1 cellular context compared by ENCODE assay signal in the genomic region with DNA sequence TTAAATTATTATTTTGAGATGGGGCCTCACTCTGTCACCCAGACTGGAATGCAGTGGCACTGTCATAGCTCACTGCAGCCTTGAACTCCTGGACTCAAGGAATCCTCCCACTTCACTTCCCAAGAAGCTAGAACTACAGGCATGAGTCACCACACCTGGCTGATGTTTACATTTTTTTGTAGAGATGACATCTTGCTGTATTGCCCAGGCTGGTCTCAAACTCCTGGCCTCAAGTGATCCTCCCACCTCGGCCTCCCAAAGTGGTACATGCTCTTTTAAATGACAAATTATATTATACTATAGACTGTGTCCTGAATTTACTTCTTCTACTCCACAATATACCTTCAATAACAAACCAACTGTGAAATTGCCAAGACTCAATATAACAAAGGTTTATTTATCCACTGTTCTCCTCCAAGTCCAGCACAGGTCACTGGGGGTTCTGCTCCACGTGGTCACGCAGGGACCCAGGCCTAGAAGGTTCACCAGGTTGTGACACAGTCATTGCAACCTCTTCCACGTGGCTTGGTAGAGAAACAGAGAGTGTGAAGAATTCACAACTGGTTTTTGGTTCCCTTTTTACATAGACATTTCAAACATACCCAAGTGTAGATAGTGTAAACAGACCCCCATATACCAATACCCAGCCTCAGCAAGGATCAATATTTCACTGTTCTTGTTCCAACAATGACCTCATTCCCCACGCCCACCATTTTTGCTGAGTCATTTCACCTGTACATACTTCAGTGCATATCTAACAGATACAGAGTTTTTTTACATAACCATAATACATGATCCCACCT.
TF ChIP-seq lines count a peak whose summit lies in the region.
"Not testable (repeated sequence)": the region's sequence is repeated elsewhere in the genome, so short reads cannot be mapped to it uniquely, and the experiment has no call there.

No MANE protein-coding gene starts in this region.

TF ChIP-seq in HepG2, 621 proteins besides CTCF, POLR2A, EP300 and RAD21 (continues in another document):
- TF ChIP-seq, protein P1, sequence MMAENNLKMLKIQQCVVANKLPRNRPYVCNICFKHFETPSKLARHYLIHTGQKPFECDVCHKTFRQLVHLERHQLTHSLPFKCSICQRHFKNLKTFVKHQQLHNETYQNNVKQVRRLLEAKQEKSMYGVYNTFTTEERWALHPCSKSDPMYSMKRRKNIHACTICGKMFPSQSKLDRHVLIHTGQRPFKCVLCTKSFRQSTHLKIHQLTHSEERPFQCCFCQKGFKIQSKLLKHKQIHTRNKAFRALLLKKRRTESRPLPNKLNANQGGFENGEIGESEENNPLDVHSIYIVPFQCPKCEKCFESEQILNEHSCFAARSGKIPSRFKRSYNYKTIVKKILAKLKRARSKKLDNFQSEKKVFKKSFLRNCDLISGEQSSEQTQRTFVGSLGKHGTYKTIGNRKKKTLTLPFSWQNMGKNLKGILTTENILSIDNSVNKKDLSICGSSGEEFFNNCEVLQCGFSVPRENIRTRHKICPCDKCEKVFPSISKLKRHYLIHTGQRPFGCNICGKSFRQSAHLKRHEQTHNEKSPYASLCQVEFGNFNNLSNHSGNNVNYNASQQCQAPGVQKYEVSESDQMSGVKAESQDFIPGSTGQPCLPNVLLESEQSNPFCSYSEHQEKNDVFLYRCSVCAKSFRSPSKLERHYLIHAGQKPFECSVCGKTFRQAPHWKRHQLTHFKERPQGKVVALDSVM (CRISPR knock-in tag; IDR thresholded peaks at IDR 0.05) = peak; percentile 99
- TF ChIP-seq JUN (CRISPR knock-in tag; IDR thresholded peaks at IDR 0.05) = peak; percentile 98
- TF ChIP-seq BRCA1 (CRISPR knock-in tag; IDR thresholded peaks at IDR 0.05) = 0 out of 2 replicates have a peak, but pooled peaks have one; percentile 24
- TF ChIP-seq, protein P2, sequence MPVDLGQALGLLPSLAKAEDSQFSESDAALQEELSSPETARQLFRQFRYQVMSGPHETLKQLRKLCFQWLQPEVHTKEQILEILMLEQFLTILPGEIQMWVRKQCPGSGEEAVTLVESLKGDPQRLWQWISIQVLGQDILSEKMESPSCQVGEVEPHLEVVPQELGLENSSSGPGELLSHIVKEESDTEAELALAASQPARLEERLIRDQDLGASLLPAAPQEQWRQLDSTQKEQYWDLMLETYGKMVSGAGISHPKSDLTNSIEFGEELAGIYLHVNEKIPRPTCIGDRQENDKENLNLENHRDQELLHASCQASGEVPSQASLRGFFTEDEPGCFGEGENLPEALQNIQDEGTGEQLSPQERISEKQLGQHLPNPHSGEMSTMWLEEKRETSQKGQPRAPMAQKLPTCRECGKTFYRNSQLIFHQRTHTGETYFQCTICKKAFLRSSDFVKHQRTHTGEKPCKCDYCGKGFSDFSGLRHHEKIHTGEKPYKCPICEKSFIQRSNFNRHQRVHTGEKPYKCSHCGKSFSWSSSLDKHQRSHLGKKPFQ (CRISPR knock-in tag; IDR thresholded peaks at IDR 0.05; ENCODE audit: insufficient replicate concordance) = peak; percentile 51
- 0 out of 2 replicates have a peak, but pooled peaks have one; percentile 41 for TF ChIP-seq KDM2A (CRISPR knock-in tag; IDR thresholded peaks at IDR 0.05; ENCODE audit: borderline replicate concordance, low read depth)
- TF ChIP-seq BCL6 (CRISPR knock-in tag; IDR thresholded peaks at IDR 0.05) = peak; percentile 46; the same call in 1 of the 2 replicates
- 0 out of 2 replicates have a peak, but pooled peaks have one; percentile 38 for TF ChIP-seq TCF7 (IDR thresholded peaks at IDR 0.05; ENCODE audit: low read depth)
- peak; percentile 57; the same call in 1 of the 2 replicates for TF ChIP-seq RARA (CRISPR knock-in tag; IDR thresholded peaks at IDR 0.05)
- not testable (repeated sequence) for TF ChIP-seq FOXA1, SOX13 (IDR thresholded peaks at IDR 0.05)
- peak; percentile 50 for TF ChIP-seq FOXA1 (CRISPR knock-in tag; IDR thresholded peaks at IDR 0.05)
- TF ChIP-seq NR2F6 (IDR thresholded peaks at IDR 0.05) = peak; percentile 49; the same call in 1 of the 2 replicates
- TF ChIP-seq NR2F6 (CRISPR knock-in tag; IDR thresholded peaks at IDR 0.05) = 0 out of 2 replicates have a peak, but pooled peaks have one; percentile 31
- peak; percentile 70; the same call in 1 of the 2 replicates for TF ChIP-seq KLF6 (CRISPR knock-in tag; IDR thresholded peaks at IDR 0.05)
- TF ChIP-seq JUNB (CRISPR knock-in tag; IDR thresholded peaks at IDR 0.05; ENCODE audit: borderline replicate concordance) = peak; percentile 88
- peak; percentile 86 for TF ChIP-seq DNMT3B (CRISPR knock-in tag; conservative IDR thresholded peaks at IDR 0.05)
- peak; percentile 88 for TF ChIP-seq ZSCAN9 (CRISPR knock-in tag; IDR thresholded peaks at IDR 0.05; ENCODE audit: borderline replicate concordance)
- 0 out of 2 replicates have a peak, but pooled peaks have one; percentile 9 for TF ChIP-seq ELF3 (CRISPR knock-in tag; IDR thresholded peaks at IDR 0.05)
- peak; percentile 35; the same call in 1 of the 2 replicates for TF ChIP-seq ZNF816 (CRISPR knock-in tag; IDR thresholded peaks at IDR 0.05; ENCODE audit: borderline replicate concordance)
- TF ChIP-seq, protein P3, sequence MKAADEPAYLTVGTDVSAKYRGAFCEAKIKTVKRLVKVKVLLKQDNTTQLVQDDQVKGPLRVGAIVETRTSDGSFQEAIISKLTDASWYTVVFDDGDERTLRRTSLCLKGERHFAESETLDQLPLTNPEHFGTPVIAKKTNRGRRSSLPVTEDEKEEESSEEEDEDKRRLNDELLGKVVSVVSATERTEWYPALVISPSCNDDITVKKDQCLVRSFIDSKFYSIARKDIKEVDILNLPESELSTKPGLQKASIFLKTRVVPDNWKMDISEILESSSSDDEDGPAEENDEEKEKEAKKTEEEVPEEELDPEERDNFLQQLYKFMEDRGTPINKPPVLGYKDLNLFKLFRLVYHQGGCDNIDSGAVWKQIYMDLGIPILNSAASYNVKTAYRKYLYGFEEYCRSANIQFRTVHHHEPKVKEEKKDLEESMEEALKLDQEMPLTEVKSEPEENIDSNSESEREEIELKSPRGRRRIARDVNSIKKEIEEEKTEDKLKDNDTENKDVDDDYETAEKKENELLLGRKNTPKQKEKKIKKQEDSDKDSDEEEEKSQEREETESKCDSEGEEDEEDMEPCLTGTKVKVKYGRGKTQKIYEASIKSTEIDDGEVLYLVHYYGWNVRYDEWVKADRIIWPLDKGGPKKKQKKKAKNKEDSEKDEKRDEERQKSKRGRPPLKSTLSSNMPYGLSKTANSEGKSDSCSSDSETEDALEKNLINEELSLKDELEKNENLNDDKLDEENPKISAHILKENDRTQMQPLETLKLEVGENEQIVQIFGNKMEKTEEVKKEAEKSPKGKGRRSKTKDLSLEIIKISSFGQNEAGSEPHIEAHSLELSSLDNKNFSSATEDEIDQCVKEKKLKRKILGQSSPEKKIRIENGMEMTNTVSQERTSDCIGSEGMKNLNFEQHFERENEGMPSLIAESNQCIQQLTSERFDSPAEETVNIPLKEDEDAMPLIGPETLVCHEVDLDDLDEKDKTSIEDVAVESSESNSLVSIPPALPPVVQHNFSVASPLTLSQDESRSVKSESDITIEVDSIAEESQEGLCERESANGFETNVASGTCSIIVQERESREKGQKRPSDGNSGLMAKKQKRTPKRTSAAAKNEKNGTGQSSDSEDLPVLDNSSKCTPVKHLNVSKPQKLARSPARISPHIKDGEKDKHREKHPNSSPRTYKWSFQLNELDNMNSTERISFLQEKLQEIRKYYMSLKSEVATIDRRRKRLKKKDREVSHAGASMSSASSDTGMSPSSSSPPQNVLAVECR (CRISPR knock-in tag; IDR thresholded peaks at IDR 0.05; ENCODE audit: borderline replicate concordance) = peak; percentile 44; the same call in 1 of the 2 replicates
- TF ChIP-seq MAFG (CRISPR knock-in tag; IDR thresholded peaks at IDR 0.05) = peak; percentile 95
- TF ChIP-seq ATF7 (IDR thresholded peaks at IDR 0.05) = peak; percentile 92
- TF ChIP-seq ATF7 (CRISPR knock-in tag; IDR thresholded peaks at IDR 0.05) = peak; percentile 96
- TF ChIP-seq MAFF (IDR thresholded peaks at IDR 0.05; ENCODE audit: low read depth, low read length) = peak; percentile 96
- TF ChIP-seq, protein P4, sequence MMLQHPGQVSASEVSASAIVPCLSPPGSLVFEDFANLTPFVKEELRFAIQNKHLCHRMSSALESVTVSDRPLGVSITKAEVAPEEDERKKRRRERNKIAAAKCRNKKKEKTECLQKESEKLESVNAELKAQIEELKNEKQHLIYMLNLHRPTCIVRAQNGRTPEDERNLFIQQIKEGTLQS (CRISPR knock-in tag; IDR thresholded peaks at IDR 0.05) = peak; percentile 90
- TF ChIP-seq SOX13 (CRISPR knock-in tag; conservative IDR thresholded peaks at IDR 0.05 in 1 of 2, IDR thresholded peaks at IDR 0.05 in 1 of 2) = peak in 1 of 2 experiments; percentile 76; a peak in 2 of 4 replicates
- TF ChIP-seq ZFP82 (CRISPR knock-in tag; IDR thresholded peaks at IDR 0.05; ENCODE audit: borderline replicate concordance) = peak; percentile 61; the same call in 1 of the 2 replicates
- TF ChIP-seq, protein P5, sequence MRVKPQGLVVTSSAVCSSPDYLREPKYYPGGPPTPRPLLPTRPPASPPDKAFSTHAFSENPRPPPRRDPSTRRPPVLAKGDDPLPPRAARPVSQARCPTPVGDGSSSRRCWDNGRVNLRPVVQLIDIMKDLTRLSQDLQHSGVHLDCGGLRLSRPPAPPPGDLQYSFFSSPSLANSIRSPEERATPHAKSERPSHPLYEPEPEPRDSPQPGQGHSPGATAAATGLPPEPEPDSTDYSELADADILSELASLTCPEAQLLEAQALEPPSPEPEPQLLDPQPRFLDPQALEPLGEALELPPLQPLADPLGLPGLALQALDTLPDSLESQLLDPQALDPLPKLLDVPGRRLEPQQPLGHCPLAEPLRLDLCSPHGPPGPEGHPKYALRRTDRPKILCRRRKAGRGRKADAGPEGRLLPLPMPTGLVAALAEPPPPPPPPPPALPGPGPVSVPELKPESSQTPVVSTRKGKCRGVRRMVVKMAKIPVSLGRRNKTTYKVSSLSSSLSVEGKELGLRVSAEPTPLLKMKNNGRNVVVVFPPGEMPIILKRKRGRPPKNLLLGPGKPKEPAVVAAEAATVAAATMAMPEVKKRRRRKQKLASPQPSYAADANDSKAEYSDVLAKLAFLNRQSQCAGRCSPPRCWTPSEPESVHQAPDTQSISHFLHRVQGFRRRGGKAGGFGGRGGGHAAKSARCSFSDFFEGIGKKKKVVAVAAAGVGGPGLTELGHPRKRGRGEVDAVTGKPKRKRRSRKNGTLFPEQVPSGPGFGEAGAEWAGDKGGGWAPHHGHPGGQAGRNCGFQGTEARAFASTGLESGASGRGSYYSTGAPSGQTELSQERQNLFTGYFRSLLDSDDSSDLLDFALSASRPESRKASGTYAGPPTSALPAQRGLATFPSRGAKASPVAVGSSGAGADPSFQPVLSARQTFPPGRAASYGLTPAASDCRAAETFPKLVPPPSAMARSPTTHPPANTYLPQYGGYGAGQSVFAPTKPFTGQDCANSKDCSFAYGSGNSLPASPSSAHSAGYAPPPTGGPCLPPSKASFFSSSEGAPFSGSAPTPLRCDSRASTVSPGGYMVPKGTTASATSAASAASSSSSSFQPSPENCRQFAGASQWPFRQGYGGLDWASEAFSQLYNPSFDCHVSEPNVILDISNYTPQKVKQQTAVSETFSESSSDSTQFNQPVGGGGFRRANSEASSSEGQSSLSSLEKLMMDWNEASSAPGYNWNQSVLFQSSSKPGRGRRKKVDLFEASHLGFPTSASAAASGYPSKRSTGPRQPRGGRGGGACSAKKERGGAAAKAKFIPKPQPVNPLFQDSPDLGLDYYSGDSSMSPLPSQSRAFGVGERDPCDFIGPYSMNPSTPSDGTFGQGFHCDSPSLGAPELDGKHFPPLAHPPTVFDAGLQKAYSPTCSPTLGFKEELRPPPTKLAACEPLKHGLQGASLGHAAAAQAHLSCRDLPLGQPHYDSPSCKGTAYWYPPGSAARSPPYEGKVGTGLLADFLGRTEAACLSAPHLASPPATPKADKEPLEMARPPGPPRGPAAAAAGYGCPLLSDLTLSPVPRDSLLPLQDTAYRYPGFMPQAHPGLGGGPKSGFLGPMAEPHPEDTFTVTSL (CRISPR knock-in tag; IDR thresholded peaks at IDR 0.05; ENCODE audit: borderline replicate concordance) = peak; percentile 57
- peak in 1 of 2 experiments; percentile 48; a peak in 2 of 4 replicates for TF ChIP-seq KLF16 (CRISPR knock-in tag; IDR thresholded peaks at IDR 0.05)
- TF ChIP-seq, protein P6, sequence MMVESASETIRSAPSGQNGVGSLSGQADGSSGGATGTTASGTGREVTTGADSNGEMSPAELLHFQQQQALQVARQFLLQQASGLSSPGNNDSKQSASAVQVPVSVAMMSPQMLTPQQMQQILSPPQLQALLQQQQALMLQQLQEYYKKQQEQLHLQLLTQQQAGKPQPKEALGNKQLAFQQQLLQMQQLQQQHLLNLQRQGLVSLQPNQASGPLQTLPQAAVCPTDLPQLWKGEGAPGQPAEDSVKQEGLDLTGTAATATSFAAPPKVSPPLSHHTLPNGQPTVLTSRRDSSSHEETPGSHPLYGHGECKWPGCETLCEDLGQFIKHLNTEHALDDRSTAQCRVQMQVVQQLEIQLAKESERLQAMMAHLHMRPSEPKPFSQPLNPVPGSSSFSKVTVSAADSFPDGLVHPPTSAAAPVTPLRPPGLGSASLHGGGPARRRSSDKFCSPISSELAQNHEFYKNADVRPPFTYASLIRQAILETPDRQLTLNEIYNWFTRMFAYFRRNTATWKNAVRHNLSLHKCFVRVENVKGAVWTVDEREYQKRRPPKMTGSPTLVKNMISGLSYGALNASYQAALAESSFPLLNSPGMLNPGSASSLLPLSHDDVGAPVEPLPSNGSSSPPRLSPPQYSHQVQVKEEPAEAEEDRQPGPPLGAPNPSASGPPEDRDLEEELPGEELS (CRISPR knock-in tag; IDR thresholded peaks at IDR 0.05) = peak; percentile 49; the same call in 1 of the 2 replicates
- TF ChIP-seq, protein P7, sequence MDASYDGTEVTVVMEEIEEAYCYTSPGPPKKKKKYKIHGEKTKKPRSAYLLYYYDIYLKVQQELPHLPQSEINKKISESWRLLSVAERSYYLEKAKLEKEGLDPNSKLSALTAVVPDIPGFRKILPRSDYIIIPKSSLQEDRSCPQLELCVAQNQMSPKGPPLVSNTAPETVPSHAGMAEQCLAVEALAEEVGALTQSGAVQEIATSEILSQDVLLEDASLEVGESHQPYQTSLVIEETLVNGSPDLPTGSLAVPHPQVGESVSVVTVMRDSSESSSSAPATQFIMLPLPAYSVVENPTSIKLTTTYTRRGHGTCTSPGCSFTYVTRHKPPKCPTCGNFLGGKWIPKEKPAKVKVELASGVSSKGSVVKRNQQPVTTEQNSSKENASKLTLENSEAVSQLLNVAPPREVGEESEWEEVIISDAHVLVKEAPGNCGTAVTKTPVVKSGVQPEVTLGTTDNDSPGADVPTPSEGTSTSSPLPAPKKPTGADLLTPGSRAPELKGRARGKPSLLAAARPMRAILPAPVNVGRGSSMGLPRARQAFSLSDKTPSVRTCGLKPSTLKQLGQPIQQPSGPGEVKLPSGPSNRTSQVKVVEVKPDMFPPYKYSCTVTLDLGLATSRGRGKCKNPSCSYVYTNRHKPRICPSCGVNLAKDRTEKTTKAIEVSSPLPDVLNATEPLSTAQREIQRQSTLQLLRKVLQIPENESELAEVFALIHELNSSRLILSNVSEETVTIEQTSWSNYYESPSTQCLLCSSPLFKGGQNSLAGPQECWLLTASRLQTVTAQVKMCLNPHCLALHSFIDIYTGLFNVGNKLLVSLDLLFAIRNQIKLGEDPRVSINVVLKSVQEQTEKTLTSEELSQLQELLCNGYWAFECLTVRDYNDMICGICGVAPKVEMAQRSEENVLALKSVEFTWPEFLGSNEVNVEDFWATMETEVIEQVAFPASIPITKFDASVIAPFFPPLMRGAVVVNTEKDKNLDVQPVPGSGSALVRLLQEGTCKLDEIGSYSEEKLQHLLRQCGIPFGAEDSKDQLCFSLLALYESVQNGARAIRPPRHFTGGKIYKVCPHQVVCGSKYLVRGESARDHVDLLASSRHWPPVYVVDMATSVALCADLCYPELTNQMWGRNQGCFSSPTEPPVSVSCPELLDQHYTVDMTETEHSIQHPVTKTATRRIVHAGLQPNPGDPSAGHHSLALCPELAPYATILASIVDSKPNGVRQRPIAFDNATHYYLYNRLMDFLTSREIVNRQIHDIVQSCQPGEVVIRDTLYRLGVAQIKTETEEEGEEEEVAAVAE (CRISPR knock-in tag; IDR thresholded peaks at IDR 0.05; ENCODE audit: borderline replicate concordance) = peak; percentile 56; the same call in 1 of the 2 replicates
- 0 out of 2 replicates have a peak, but pooled peaks have one; percentile 24 for TF ChIP-seq PPARG (CRISPR knock-in tag; conservative IDR thresholded peaks at IDR 0.05)
